ENCODE assay signal across 19 cellular contexts in the genomic region with DNA sequence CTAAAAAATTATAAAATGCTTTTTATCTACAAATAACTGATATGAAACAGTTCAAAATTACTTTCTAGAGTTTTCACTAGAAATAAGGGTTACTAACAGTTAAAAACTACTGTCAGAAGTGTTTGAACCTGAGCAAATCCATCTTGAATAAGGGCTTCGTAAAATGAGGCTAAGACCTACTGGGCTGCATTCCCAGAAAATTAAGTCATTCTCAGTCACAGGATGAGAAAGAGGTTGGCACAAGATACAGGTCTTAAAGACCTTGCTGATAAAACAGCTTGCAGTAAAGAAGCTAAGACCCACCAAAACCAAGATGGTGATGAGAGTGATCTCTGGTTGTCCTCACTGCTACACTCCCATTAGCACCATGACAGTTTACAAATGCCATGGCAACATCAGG.
"Had no signal": no experiment of that assay in that cellular context is flagged by ENCODE, and none has a peak within 500 bp of the region (broad histone marks: within the 10 kb centered on the region; RNA-seq: fewer than 3 reads in every experiment).

No MANE protein-coding gene starts in this region.

- H3K27ac Mint-ChIP-seq: activated CD4-positive, alpha-beta T cell treated with anti-CD3 and anti-CD28 coated beads, Interleukin-2, amount 10 ng/mL, durations not matched to agents 7 days and 5 days; activated CD8-positive, alpha-beta T cell treated with anti-CD3 and anti-CD28 coated beads, Interleukin-2, amount 10 ng/mL, durations not matched to agents 7 days and 5 days; activated naive CD4-positive, alpha-beta T cell treated with anti-CD3 and anti-CD28 coated beads for 36 hours; activated naive CD8-positive, alpha-beta T cell treated with anti-CD3 and anti-CD28 coated beads, Interleukin-2, amount 50 U/mL, for 24 hours; activated T-cell treated with anti-CD3 and anti-CD28 coated beads, Interleukin-2, amount 50 U/mL, for 24 hours; activated T-helper 2 cell treated with anti-CD3 and anti-CD28 coated beads, Interferon-gamma antibody, Interleukin-2, Interleukin-4, amounts not matched to agents 10 μg/mL and 5 μg/mL and 100 μg/mL, durations not matched to agents 14 hours and 24 hours and 36 hours; T-helper 1 cell treated with Interleukin-12 subunit alpha and Interleukin-12 subunit beta and Interleukin-4 antibody, amounts not matched to agents 30 μg/mL and 1 μg/mL, for 36 hours had no signal

- H3K36me3 ChIP-seq: prostate gland, right atrium auricular region, thyroid gland had no signal

- H3K4me3 ChIP-seq: prostate gland, right atrium auricular region, thyroid gland had no signal

- ATAC-seq: activated CD4-positive, CD25-positive, alpha-beta regulatory T cell treated with anti-CD3 and anti-CD28 coated beads, Interleukin-2, amount 50 U/mL, for 24 hours; activated CD8-positive, alpha-beta T cell treated with anti-CD3 and anti-CD28 coated beads, Interleukin-2, amount 10 ng/mL, durations not matched to agents 7 days and 5 days; activated naive CD8-positive, alpha-beta T cell treated with anti-CD3 and anti-CD28 coated beads, Interleukin-2, amount 50 U/mL, for 24 hours; naive thymus-derived CD8-positive, alpha-beta T cell had no signal

- H3K4me1 ChIP-seq: prostate gland, right atrium auricular region, thyroid gland had no signal

- H3K27me3 Mint-ChIP-seq: activated CD4-positive, alpha-beta T cell treated with anti-CD3 and anti-CD28 coated beads, Interleukin-2, amount 10 ng/mL, durations not matched to agents 7 days and 5 days; activated naive CD8-positive, alpha-beta T cell treated with anti-CD3 and anti-CD28 coated beads, Interleukin-2, amount 50 U/mL, for 24 hours; activated T-cell treated with anti-CD3 and anti-CD28 coated beads, Interleukin-2, amount 50 U/mL, for 24 hours had no signal

- FAIRE-seq: endothelial cell of umbilical vein, urothelium cell line had no signal

- H3K4me1 Mint-ChIP-seq: activated CD4-positive, alpha-beta T cell treated with anti-CD3 and anti-CD28 coated beads, Interleukin-2, amount 10 ng/mL, durations not matched to agents 7 days and 5 days had no signal

- H3K4me3 Mint-ChIP-seq: activated CD4-positive, alpha-beta T cell treated with anti-CD3 and anti-CD28 coated beads, Interleukin-2, amount 10 ng/mL, durations not matched to agents 7 days and 5 days; activated CD8-positive, alpha-beta T cell treated with anti-CD3 and anti-CD28 coated beads, Interleukin-2, amount 10 ng/mL, durations not matched to agents 7 days and 5 days; activated naive CD4-positive, alpha-beta T cell treated with anti-CD3 and anti-CD28 coated beads for 36 hours; activated naive CD8-positive, alpha-beta T cell treated with anti-CD3 and anti-CD28 coated beads, Interleukin-2, amount 50 U/mL, for 24 hours; activated T-cell treated with anti-CD3 and anti-CD28 coated beads, Interleukin-2, amount 50 U/mL, for 24 hours; naive thymus-derived CD8-positive, alpha-beta T cell; T-helper 1 cell treated with Interleukin-12 subunit alpha and Interleukin-12 subunit beta and Interleukin-4 antibody, amounts not matched to agents 30 μg/mL and 1 μg/mL, for 36 hours had no signal

- H3K27ac ChIP-seq: prostate gland, right atrium auricular region, thyroid gland had no signal

- H3K27me3 ChIP-seq: right atrium auricular region, thyroid gland had no signal

- DNase-seq: activated CD4-positive, alpha-beta T cell treated with anti-CD3 and anti-CD28 coated beads, Interleukin-2, amount 10 ng/mL, durations not matched to agents 7 days and 5 days; activated CD8-positive, alpha-beta T cell treated with anti-CD3 and anti-CD28 coated beads, Interleukin-2, amount 10 ng/mL, durations not matched to agents 7 days and 5 days; activated naive CD4-positive, alpha-beta T cell treated with anti-CD3 and anti-CD28 coated beads for 36 hours; activated naive CD8-positive, alpha-beta T cell treated with anti-CD3 and anti-CD28 coated beads, Interleukin-2, amount 50 U/mL, for 24 hours; activated T-cell treated with anti-CD3 and anti-CD28 coated beads, Interleukin-2, amount 50 U/mL, for 24 hours; anterior cingulate cortex; effector CD4-positive, alpha-beta T cell; mesenchymal stem cell; naive thymus-derived CD8-positive, alpha-beta T cell; stimulated activated CD4-positive, alpha-beta T cell treated with anti-CD3 and anti-CD28 coated beads, Interleukin-2, amount 100 ng/mL, for 24 hours; stimulated activated naive CD4-positive, alpha-beta T cell treated with Interleukin-2 at 50 U/mL for 16 hours; thyroid gland had no signal

- H3K9me3 ChIP-seq: prostate gland, thyroid gland had no signal
